20 cellular contexts compared by ENCODE assay signal in the genomic region with DNA sequence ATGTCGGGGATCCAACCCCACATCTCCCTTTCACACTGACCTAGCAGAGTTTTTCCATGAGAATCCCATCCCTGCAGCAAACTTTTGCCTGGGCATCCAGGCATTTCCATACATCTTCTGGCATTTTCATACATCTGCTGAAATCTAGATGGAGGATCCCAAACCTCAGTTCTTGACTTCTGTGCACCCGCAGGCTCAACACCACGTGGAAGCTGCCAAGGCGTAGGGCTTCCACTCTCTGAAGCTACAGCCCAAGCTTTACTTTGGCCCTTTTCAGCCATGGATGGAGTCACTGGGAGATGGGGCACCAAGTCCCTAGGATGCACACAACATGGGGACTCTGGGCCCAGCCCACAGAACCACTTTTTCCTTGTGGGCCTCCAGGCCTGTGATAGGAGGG. TPM values are rescaled to one million over a fixed set of nuclear protein-coding genes. Genes with fewer than 3 reads are reported as not detected.
DNase-seq lines count a peak whose midpoint lies in the region; TF ChIP-seq lines count a peak whose summit lies in the region.
"Had no signal": no experiment of that assay in that cellular context is flagged by ENCODE, and none has a peak within 500 bp of the region (broad histone marks: within the 10 kb centered on the region; RNA-seq: fewer than 3 reads in every experiment).

No MANE protein-coding gene starts in this region.

- TF ChIP-seq POLR2A in spleen (IDR thresholded peaks at IDR 0.05) = no peak

- no peaks in the 10 kb centered on the region for H3F3A ChIP-seq in neural progenitor cell (ENCODE audit: low read depth)

- whole genome bisulfite sequencing in spleen, 5 donors = 84 to 94% (median 93%) methylated on average over 4 of the region's 4 CpGs

- H3K4me3 ChIP-seq in right atrium auricular region = no peak overlapping the region
- H3K4me3 ChIP-seq in left ventricle myocardium inferior = no peak overlapping the region
- H3K4me3 ChIP-seq in spleen = no peak overlapping the region
- H3K4me3 ChIP-seq in neural progenitor cell = no peak overlapping the region
- H3K4me3 ChIP-seq: A549 had no signal

- no peaks in the 10 kb centered on the region for H3K4me1 Mint-ChIP-seq in activated CD4-positive, alpha-beta T cell treated with anti-CD3 and anti-CD28 coated beads, Interleukin-2, amount 10 ng/mL, durations not matched to agents 24 days and 14 days
- no peaks in the 10 kb centered on the region for H3K4me1 Mint-ChIP-seq in neural progenitor cell
- H3K4me1 Mint-ChIP-seq: H9 had no signal

- no peak overlapping the region for H3K27ac Mint-ChIP-seq in activated CD4-positive, alpha-beta T cell treated with anti-CD3 and anti-CD28 coated beads, Interleukin-2, amount 10 ng/mL, durations not matched to agents 24 days and 14 days
- H3K27ac Mint-ChIP-seq in neural progenitor cell = no peak overlapping the region
- H3K27ac Mint-ChIP-seq: CD4-positive, alpha-beta T cell; H9 had no signal

- no peaks in the 10 kb centered on the region for H3K79me2 ChIP-seq in neural progenitor cell (ENCODE audit: low read depth)

- H3K36me3 ChIP-seq in right atrium auricular region = no peaks in the 10 kb centered on the region
- H3K36me3 ChIP-seq in left ventricle myocardium inferior = no peaks in the 10 kb centered on the region
- H3K36me3 ChIP-seq in spleen = no peaks in the 10 kb centered on the region
- no peaks in the 10 kb centered on the region for H3K36me3 ChIP-seq in neural progenitor cell

- H3K4me2 ChIP-seq in neural progenitor cell = no peak overlapping the region
- H3K4me2 ChIP-seq: A549 had no signal

- no peak overlapping the region for H3K4me3 Mint-ChIP-seq in activated CD4-positive, alpha-beta T cell treated with anti-CD3 and anti-CD28 coated beads, Interleukin-2, amount 10 ng/mL, durations not matched to agents 24 days and 14 days
- H3K4me3 Mint-ChIP-seq in neural progenitor cell = no peak overlapping the region
- H3K4me3 Mint-ChIP-seq: CD4-positive, alpha-beta T cell; H9 had no signal

- H3K27ac ChIP-seq in right atrium auricular region (no peak overlapping the region), left ventricle myocardium inferior (replicated peaks) (no peak overlapping the region), spleen (no peak overlapping the region), neural progenitor cell (no peak overlapping the region)
- H3K27ac ChIP-seq: 22Rv1, A549, C4-2B had no signal

- H3K27me3 Mint-ChIP-seq in activated CD4-positive, alpha-beta T cell treated with anti-CD3 and anti-CD28 coated beads, Interleukin-2, amount 10 ng/mL, durations not matched to agents 24 days and 14 days = peaks cover 3% of the 10 kb centered on the region
- peaks cover 4% of the 10 kb centered on the region for H3K27me3 Mint-ChIP-seq in neural progenitor cell (ENCODE audit: insufficient read depth, low read depth)

- H3K4me1 ChIP-seq in right atrium auricular region (no peaks in the 10 kb centered on the region), left ventricle myocardium inferior (no peaks in the 10 kb centered on the region), spleen (no peaks in the 10 kb centered on the region), neural progenitor cell (no peaks in the 10 kb centered on the region)
- H3K4me1 ChIP-seq: A549, Caco-2 had no signal

- H3K27me3 ChIP-seq in right atrium auricular region (no peaks in the 10 kb centered on the region), left ventricle myocardium inferior (ENCODE audit: low read depth) (no peaks in the 10 kb centered on the region), spleen (replicated peaks in 1 of 7) (no peaks in the 10 kb centered on the region), neural progenitor cell (no peaks in the 10 kb centered on the region)

- peak; percentile 35 for DNase-seq in activated CD4-positive, alpha-beta T cell treated with anti-CD3 and anti-CD28 coated beads, Interleukin-2, amount 10 ng/mL, durations not matched to agents 24 days and 14 days
- DNase-seq in activated CD4-positive, alpha-beta T cell treated with anti-CD3 and anti-CD28 coated beads, Interleukin-2, amount 50 U/mL, for 48 hours = no peak
- DNase-seq in right atrium auricular region (ENCODE audit: low spot score) = peak; percentile 11
- no peak for DNase-seq in left ventricle myocardium inferior
- DNase-seq in spleen = peak; percentile 17
- DNase-seq in stimulated activated CD4-positive, alpha-beta T cell treated with anti-CD3 and anti-CD28 coated beads, Interleukin-4, amount 100 ng/mL, for 1 hour = no peak
- no peak for DNase-seq in neural progenitor cell (ENCODE audit: low spot score)
- DNase-seq: AML-193; Caco-2; CD4-positive, alpha-beta T cell; DMS153; DMS79; GDM1; H9 had no signal

- H4K20me1 ChIP-seq in neural progenitor cell (ENCODE audit: low read depth) = no peaks in the 10 kb centered on the region

- no peaks in the 10 kb centered on the region for H3K36me3 Mint-ChIP-seq in activated CD4-positive, alpha-beta T cell treated with anti-CD3 and anti-CD28 coated beads, Interleukin-2, amount 10 ng/mL, durations not matched to agents 24 days and 14 days (ENCODE audit: low read depth)
- H3K36me3 Mint-ChIP-seq in neural progenitor cell = no peaks in the 10 kb centered on the region

- H3K9me3 ChIP-seq in right atrium auricular region (no peaks in the 10 kb centered on the region), left ventricle myocardium inferior (replicated peaks) (peaks cover 16% of the 10 kb centered on the region), spleen (peaks cover 0 to 14% (median 8%) of the 10 kb centered on the region in 8 donors), neural progenitor cell (ENCODE audit: low read depth) (no peaks in the 10 kb centered on the region)

- peaks cover 4% of the 10 kb centered on the region for H3K9me3 Mint-ChIP-seq in activated CD4-positive, alpha-beta T cell treated with anti-CD3 and anti-CD28 coated beads, Interleukin-2, amount 10 ng/mL, durations not matched to agents 24 days and 14 days
- H3K9me3 Mint-ChIP-seq in neural progenitor cell = peaks cover 2% of the 10 kb centered on the region

- TF ChIP-seq CTCF in right atrium auricular region (IDR thresholded peaks at IDR 0.05) (no peak), left ventricle myocardium inferior (IDR thresholded peaks at IDR 0.05; ENCODE audit: borderline replicate concordance) (no peak), spleen (IDR thresholded peaks at IDR 0.05 in 8 of 11, conservative IDR thresholded peaks at IDR 0.05 in 3 of 11) (no peak), neural progenitor cell (IDR thresholded peaks at IDR 0.05) (no peak)

- intact Hi-C loops in activated CD4-positive, alpha-beta T cell treated with anti-CD3 and anti-CD28 coated beads, Interleukin-2, amount 10 ng/mL, durations not matched to agents 24 days and 14 days (cut with micrococcal nuclease) = no loop called here
- intact Hi-C loops in left ventricle myocardium inferior (cut with micrococcal nuclease) (no loop called here), spleen (cut with DNase I; ENCODE audit: low total_unique reads) (no loop called here)

- H3K9ac ChIP-seq in neural progenitor cell = no peak overlapping the region

- no peak overlapping the region for H2AFZ ChIP-seq in neural progenitor cell (replicated peaks)

RNA-seq across cellular contexts. Expression of a gene that starts 32.2 kb away (rescaled TPM):
- not detected in 2 replicates for total RNA-seq in activated CD4-positive, alpha-beta T cell treated with anti-CD3 and anti-CD28 coated beads, Interleukin-2, amount 10 ng/mL, durations not matched to agents 24 days and 14 days
- total RNA-seq in right atrium auricular region = not detected
- not detected for total RNA-seq in left ventricle myocardium inferior
- total RNA-seq in spleen = not detected
- not detected for polyA plus RNA-seq in spleen
- total RNA-seq in neural progenitor cell (ENCODE audit: low replicate concordance) = not detected in 2 replicates
- total RNA-seq: Caco-2; CD4-positive, alpha-beta T cell; Daoy; H1; H9 had no signal
- polyA plus RNA-seq: A549, BJ, H1 had no signal

Comparison
In these comparisons a context has a peak if more than half of its experiments do, and no peak if none do; other contexts are left out.
1. DNase-seq: peak in activated CD4-positive, alpha-beta T cell treated with anti-CD3 and anti-CD28 coated beads, Interleukin-2, amount 10 ng/mL, durations not matched to agents 24 days and 14 days (single experiment), right atrium auricular region (single experiment) and spleen (single experiment); none in activated CD4-positive, alpha-beta T cell treated with anti-CD3 and anti-CD28 coated beads, Interleukin-2, amount 50 U/mL, for 48 hours (0 of 2), left ventricle myocardium inferior (single experiment), stimulated activated CD4-positive, alpha-beta T cell treated with anti-CD3 and anti-CD28 coated beads, Interleukin-4, amount 100 ng/mL, for 1 hour (single experiment) and neural progenitor cell (single experiment).